17 cellular contexts compared by ENCODE assay signal in the genomic region with DNA sequence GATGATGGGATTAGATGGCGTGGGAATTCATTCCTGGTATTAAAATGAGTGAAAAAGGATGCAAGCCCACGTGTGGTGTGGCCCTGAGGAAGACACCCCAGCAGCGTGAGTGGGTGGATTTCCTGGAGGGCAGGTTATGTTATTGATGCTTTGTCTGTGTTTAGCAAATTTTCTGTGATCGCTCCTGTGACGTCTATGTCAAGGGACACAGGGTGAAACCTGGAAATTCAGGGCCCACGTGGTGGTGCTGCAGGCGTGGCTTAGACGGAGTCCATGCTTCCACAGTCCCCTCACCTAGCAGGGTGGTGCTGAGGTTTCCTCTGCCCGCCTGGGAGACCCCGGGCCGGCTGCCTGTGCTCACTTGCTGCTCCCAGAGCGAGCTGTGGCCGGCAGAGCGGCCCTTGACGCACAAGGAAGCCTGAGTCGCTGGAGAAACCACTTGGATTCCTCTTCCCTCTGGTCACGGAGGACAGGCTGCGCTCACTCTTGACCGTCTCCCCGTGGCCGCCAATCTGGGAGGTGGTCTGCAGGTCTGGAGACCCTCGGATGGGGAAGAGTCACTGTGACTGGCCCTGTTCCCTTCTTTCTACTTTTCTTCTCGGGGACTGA. TPM values are rescaled to one million over a fixed set of nuclear protein-coding genes. Genes with fewer than 3 reads are reported as not detected.
DNase-seq lines count a peak whose midpoint lies in the region; ATAC-seq, FAIRE-seq and TF ChIP-seq lines count a peak whose summit lies in the region.
"Had no signal": no experiment of that assay in that cellular context is flagged by ENCODE, and none has a peak within 500 bp of the region (broad histone marks: within the 10 kb centered on the region; RNA-seq: fewer than 3 reads in every experiment).

No MANE protein-coding gene starts in this region.

- H2AFZ ChIP-seq in keratinocyte (ENCODE audit: control insufficient read depth, low read length) = no peak overlapping the region
- H2AFZ ChIP-seq: GM23338 had no signal

- H3K79me2 ChIP-seq in keratinocyte (ENCODE audit: control insufficient read depth, insufficient read depth, low read length) = peaks cover 68% of the 10 kb centered on the region

- H3K4me1 ChIP-seq in RWPE2 (ENCODE audit: insufficient read depth, poor library complexity, severe bottlenecking) = peaks cover 26% of the 10 kb centered on the region
- H3K4me1 ChIP-seq in keratinocyte (ENCODE audit: control insufficient read depth, extremely low read depth, insufficient read depth, low read length) = peaks cover 62% of the 10 kb centered on the region
- H3K4me1 ChIP-seq in stomach = peaks cover 28 to 49% (median 39%) of the 10 kb centered on the region in 4 donors
- H3K4me1 ChIP-seq: colonic mucosa had no signal

- POLR2A ChIA-PET in activated CD8-positive, alpha-beta T cell treated with anti-CD3 and anti-CD28 coated beads for 36 hours (lab: Charles Lee) = no interaction called here
- POLR2A ChIA-PET in activated CD8-positive, alpha-beta T cell treated with anti-CD3 and anti-CD28 coated beads, Interleukin-2, amount 10 ng/mL, durations not matched to agents 7 days and 5 days (lab: Charles Lee) = interaction anchor here (0.6 kb wide), 1 partner anchor 15 kb away, joined by 3 read pairs; no protein-coding TSS in a partner anchor

- no peak for TF ChIP-seq CTCF in activated CD8-positive, alpha-beta T cell treated with anti-CD3 and anti-CD28 coated beads for 36 hours (IDR thresholded peaks at IDR 0.05)
- no peak for TF ChIP-seq CTCF in RWPE2 (IDR thresholded peaks at IDR 0.05; ENCODE audit: poor library complexity, severe bottlenecking)
- TF ChIP-seq CTCF in keratinocyte (optimal IDR thresholded peaks at IDR 0.05 in 1 of 3, IDR thresholded peaks at IDR 0.05 in 1 of 3, conservative IDR thresholded peaks at IDR 0.05 in 1 of 3; ENCODE audit: extremely low read depth in 1 of 3, insufficient read depth in 2 of 3, low read length in 3 of 3) = peak in 1 of 3 experiments; percentile 9
- TF ChIP-seq CTCF in stomach (IDR thresholded peaks at IDR 0.05) = no peak

- H3K4me2 ChIP-seq in keratinocyte (ENCODE audit: control insufficient read depth, extremely low read depth, insufficient read depth, low read depth, low read length) = peak overlapping the region; percentile 84
- H3K4me2 ChIP-seq: GM23338 had no signal

- H3K27ac Mint-ChIP-seq in activated CD8-positive, alpha-beta T cell treated with anti-CD3 and anti-CD28 coated beads for 36 hours = peak overlapping the region; percentile 38
- H3K27ac Mint-ChIP-seq in activated CD8-positive, alpha-beta T cell treated with anti-CD3 and anti-CD28 coated beads, Interleukin-2, amount 10 ng/mL, durations not matched to agents 7 days and 5 days = no peak overlapping the region
- H3K27ac Mint-ChIP-seq: activated T-helper 17 cell treated with anti-CD3 and anti-CD28 coated beads, Interleukin-2, amount 50 U/mL, for 72 hours; GM23338 had no signal

- TF ChIP-seq EP300 in stomach (IDR thresholded peaks at IDR 0.05) = no peak

- ATAC-seq in activated CD8-positive, alpha-beta T cell treated with anti-CD3 and anti-CD28 coated beads for 36 hours = peak; percentile 53
- no peak for ATAC-seq in activated CD8-positive, alpha-beta T cell treated with anti-CD3 and anti-CD28 coated beads, Interleukin-2, amount 10 ng/mL, durations not matched to agents 7 days and 5 days
- ATAC-seq in RWPE2 (ENCODE audit: low read depth) (no peak), HG02610 (IDR thresholded peaks at IDR 0.05; ENCODE audit: unreplicated experiment) (no peak), GM21723 (IDR thresholded peaks at IDR 0.05; ENCODE audit: unreplicated experiment) (no peak)
- ATAC-seq: activated T-helper 17 cell treated with anti-CD3 and anti-CD28 coated beads, Interleukin-2, amount 50 U/mL, for 72 hours; GM23338 had no signal

- H3K4me3 Mint-ChIP-seq in activated CD8-positive, alpha-beta T cell treated with anti-CD3 and anti-CD28 coated beads for 36 hours = no peak overlapping the region
- no peak overlapping the region for H3K4me3 Mint-ChIP-seq in activated CD8-positive, alpha-beta T cell treated with anti-CD3 and anti-CD28 coated beads, Interleukin-2, amount 10 ng/mL, durations not matched to agents 7 days and 5 days
- H3K4me3 Mint-ChIP-seq: activated T-helper 17 cell treated with anti-CD3 and anti-CD28 coated beads, Interleukin-2, amount 50 U/mL, for 72 hours; GM23338 had no signal

- peaks cover 5% of the 10 kb centered on the region for H3K9me1 ChIP-seq in keratinocyte (ENCODE audit: control insufficient read depth, extremely low read depth, insufficient read depth, low read length)

- H3K36me3 Mint-ChIP-seq in activated CD8-positive, alpha-beta T cell treated with anti-CD3 and anti-CD28 coated beads for 36 hours (ENCODE audit: low read depth) = no peaks in the 10 kb centered on the region
- H3K36me3 Mint-ChIP-seq in activated CD8-positive, alpha-beta T cell treated with anti-CD3 and anti-CD28 coated beads, Interleukin-2, amount 10 ng/mL, durations not matched to agents 7 days and 5 days (ENCODE audit: low read depth) = no peaks in the 10 kb centered on the region

- no peaks in the 10 kb centered on the region for H3K27me3 ChIP-seq in RWPE2 (ENCODE audit: insufficient read depth, poor library complexity, severe bottlenecking)
- no peaks in the 10 kb centered on the region for H3K27me3 ChIP-seq in keratinocyte (ENCODE audit: control insufficient read depth, extremely low read depth, insufficient read depth, low read length)
- H3K27me3 ChIP-seq in stomach = no peaks in the 10 kb centered on the region
- H3K27me3 ChIP-seq: colonic mucosa had no signal

- intact Hi-C loops in activated CD8-positive, alpha-beta T cell treated with anti-CD3 and anti-CD28 coated beads for 36 hours (cut with micrococcal nuclease) = no loop called here
- intact Hi-C loops in stomach (cut with DNase I; ENCODE audit: low total_unique reads) = no loop called here

- TF ChIP-seq POLR2A in stomach (IDR thresholded peaks at IDR 0.05) = no peak

- 80 to 86% (median 85%) methylated on average over 23 of the region's 23 CpGs for WGBS in stomach, 5 donors

- H3K9me3 Mint-ChIP-seq in activated CD8-positive, alpha-beta T cell treated with anti-CD3 and anti-CD28 coated beads for 36 hours = no peaks in the 10 kb centered on the region
- no peaks in the 10 kb centered on the region for H3K9me3 Mint-ChIP-seq in activated CD8-positive, alpha-beta T cell treated with anti-CD3 and anti-CD28 coated beads, Interleukin-2, amount 10 ng/mL, durations not matched to agents 7 days and 5 days (ENCODE audit: insufficient read depth)
- H3K9me3 Mint-ChIP-seq: activated T-helper 17 cell treated with anti-CD3 and anti-CD28 coated beads, Interleukin-2, amount 50 U/mL, for 72 hours; GM23338 had no signal

- DNase-seq in activated CD8-positive, alpha-beta T cell treated with anti-CD3 and anti-CD28 coated beads for 36 hours = peak; percentile 32
- DNase-seq in activated CD8-positive, alpha-beta T cell treated with anti-CD3 and anti-CD28 coated beads, Interleukin-2, amount 10 ng/mL, durations not matched to agents 7 days and 5 days = no peak
- no peak for DNase-seq in RWPE2 (ENCODE audit: low spot score)
- no peak for DNase-seq in keratinocyte (ENCODE audit: low read depth, low spot score)
- no peak for DNase-seq in stomach
- DNase-seq in NCI-H1105 treated with DMSO at 0.1 percent for 48 hours (lab: John Stamatoyannopoulos, UW) = no peak
- DNase-seq: colonic mucosa, islet precursor cell, NCI-H1694 treated with DMSO at 0.1 percent for 48 hours, NCI-H446 treated with DMSO at 0.1 percent for 48 hours, SIG-M5 had no signal

- no peaks in the 10 kb centered on the region for H3K27me3 Mint-ChIP-seq in activated CD8-positive, alpha-beta T cell treated with anti-CD3 and anti-CD28 coated beads for 36 hours
- H3K27me3 Mint-ChIP-seq in activated CD8-positive, alpha-beta T cell treated with anti-CD3 and anti-CD28 coated beads, Interleukin-2, amount 10 ng/mL, durations not matched to agents 7 days and 5 days (ENCODE audit: low read depth) = no peaks in the 10 kb centered on the region
- H3K27me3 Mint-ChIP-seq: activated T-helper 17 cell treated with anti-CD3 and anti-CD28 coated beads, Interleukin-2, amount 50 U/mL, for 72 hours had no signal

- H3K9ac ChIP-seq in keratinocyte (ENCODE audit: control insufficient read depth, extremely low read depth, insufficient read depth, low read length) = peak overlapping the region; percentile 80

- H3K4me3 ChIP-seq in RWPE2 (ENCODE audit: severe bottlenecking) (no peak overlapping the region), keratinocyte (ENCODE audit: control insufficient read depth in 2 of 3, extremely low read depth in 1 of 3, insufficient read depth in 2 of 3, low read depth in 1 of 3, low read length in 3 of 3) (peak overlapping the region in 1 of 3 experiments; percentile 40), stomach (no peak overlapping the region)
- H3K4me3 ChIP-seq: colonic mucosa, GM23338, thoracic aorta had no signal

- peak overlapping the region; percentile 90 for H3K27ac ChIP-seq in RWPE2 (ENCODE audit: poor library complexity, severe bottlenecking)
- peak overlapping the region; percentile 96 for H3K27ac ChIP-seq in keratinocyte (ENCODE audit: control insufficient read depth, insufficient read depth, low read length)
- H3K27ac ChIP-seq in stomach = peak overlapping the region; percentile 70 to 89 (median 80)
- H3K27ac ChIP-seq: thoracic aorta had no signal

- dilution Hi-C loops in keratinocyte (cut with MboI; ENCODE audit: extremely low pct_ligation_motif_present, low sequenced_read_pairs) = no loop called here

- CTCF ChIA-PET in activated CD8-positive, alpha-beta T cell treated with anti-CD3 and anti-CD28 coated beads for 36 hours (lab: Charles Lee) = no interaction called here
- CTCF ChIA-PET in activated CD8-positive, alpha-beta T cell treated with anti-CD3 and anti-CD28 coated beads, Interleukin-2, amount 10 ng/mL, durations not matched to agents 7 days and 5 days (lab: Charles Lee) = interaction anchor here (1.4 kb wide), 1 partner anchor 44 kb away, joined by 6 read pairs; no protein-coding TSS in a partner anchor

- H3K36me3 ChIP-seq in RWPE2 (ENCODE audit: low read depth) (peaks cover 58% of the 10 kb centered on the region), keratinocyte (ENCODE audit: control insufficient read depth in 2 of 2, extremely low read depth in 1 of 2, insufficient read depth in 2 of 2, low read length in 2 of 2) (peaks cover 28 to 60% of the 10 kb centered on the region in 2 experiments), stomach (peaks cover 20 to 76% (median 53%) of the 10 kb centered on the region in 4 donors)
- H3K36me3 ChIP-seq: colonic mucosa, thoracic aorta had no signal

- no peaks in the 10 kb centered on the region for H3K9me3 ChIP-seq in RWPE2 (ENCODE audit: severe bottlenecking)
- no peaks in the 10 kb centered on the region for H3K9me3 ChIP-seq in keratinocyte (ENCODE audit: control insufficient read depth, low read depth, low read length)
- H3K9me3 ChIP-seq in stomach = no peaks in the 10 kb centered on the region
- H3K9me3 ChIP-seq: colonic mucosa, thoracic aorta had no signal

- H4K20me1 ChIP-seq in keratinocyte (ENCODE audit: control insufficient read depth, extremely low read depth, insufficient read depth, low read length) = peaks cover 10% of the 10 kb centered on the region

- H3K4me1 Mint-ChIP-seq in activated CD8-positive, alpha-beta T cell treated with anti-CD3 and anti-CD28 coated beads for 36 hours (ENCODE audit: low read depth) = peaks cover 5% of the 10 kb centered on the region
- peaks cover 2% of the 10 kb centered on the region for H3K4me1 Mint-ChIP-seq in activated CD8-positive, alpha-beta T cell treated with anti-CD3 and anti-CD28 coated beads, Interleukin-2, amount 10 ng/mL, durations not matched to agents 7 days and 5 days (ENCODE audit: low read depth)
- H3K4me1 Mint-ChIP-seq: activated T-helper 17 cell treated with anti-CD3 and anti-CD28 coated beads, Interleukin-2, amount 50 U/mL, for 72 hours had no signal

- FAIRE-seq in keratinocyte (lab: Jason Lieb, UNC) = peak; percentile 77
- FAIRE-seq: endothelial cell of umbilical vein had no signal

RNA-seq across cellular contexts. Expression of a gene that starts 23.4 kb away (rescaled TPM):
- 1 to 10 TPM; 5.9 to 6.3 TPM for total RNA-seq in activated CD8-positive, alpha-beta T cell treated with anti-CD3 and anti-CD28 coated beads for 36 hours
- 1 to 10 TPM; 5.0 to 5.8 TPM for total RNA-seq in activated CD8-positive, alpha-beta T cell treated with anti-CD3 and anti-CD28 coated beads, Interleukin-2, amount 10 ng/mL, durations not matched to agents 7 days and 5 days
- polyA plus RNA-seq in keratinocyte (48.9 to 74.4 TPM (median 56.7 TPM) in 3 replicates), stomach (10 to 100 TPM; 37.5 to 66.1 (median 46.6) TPM)
- polyA plus RNA-seq in keratinocyte (2011; ENCODE audit: low read depth) = 102 TPM
- 30.3 and 63.1 TPM in 2 replicates for polyA plus RNA-seq in keratinocyte (2011; cell fraction: cytosol; rRNA removed)
- 87.9 and 109 TPM in 2 replicates for polyA plus RNA-seq in keratinocyte (2011; cell fraction: nucleus; rRNA removed)
- polyA plus RNA-seq in keratinocyte (2012; ENCODE audit: low replicate concordance) = 66.3 and 124 TPM in 2 replicates
- polyA minus RNA-seq in keratinocyte = 44.6 to 102 TPM (median 54.9 TPM) in 3 replicates
- polyA minus RNA-seq in keratinocyte (2011; cell fraction: cytosol; rRNA and poly(A)+ RNA removed) = 94.8 TPM
- 66.4 and 99.6 TPM in 2 replicates for polyA minus RNA-seq in keratinocyte (2011; cell fraction: nucleus; rRNA and poly(A)+ RNA removed)
- total RNA-seq in stomach = 100 to 1,000 TPM in 2 of 5 donors, 10 to 100 TPM in 3; 21.1 to 263 (median 96.9) TPM
